Comparison of ENCODE assay signal across 26 cellular contexts in genomic region chr20:3281437-3281836, GRCh38. TPM values are rescaled to one million over a fixed set of nuclear protein-coding genes. Genes with fewer than 3 reads are reported as not detected.
DNase-seq lines count a peak whose midpoint lies in the region; ATAC-seq, FAIRE-seq and TF ChIP-seq lines count a peak whose summit lies in the region.
"Had no signal": no experiment of that assay in that cellular context is flagged by ENCODE, and none has a peak within 500 bp of the region (broad histone marks: within the 10 kb centered on the region; RNA-seq: fewer than 3 reads in every experiment).

No MANE protein-coding gene starts in this region.

- no peaks in the 10 kb centered on the region for H3K27me3 ChIP-seq in CD4-positive, CD25-positive, alpha-beta regulatory T cell (ENCODE audit: control insufficient read depth, insufficient read depth, low read length)
- no peaks in the 10 kb centered on the region for H3K27me3 ChIP-seq in bronchial epithelial cell (ENCODE audit: control insufficient read depth, insufficient read depth, low read length)
- H3K27me3 ChIP-seq in thyroid gland = no peaks in the 10 kb centered on the region
- H3K27me3 ChIP-seq in mesendoderm (ENCODE audit: insufficient read depth, low read length, poor library complexity) = no peaks in the 10 kb centered on the region
- H3K27me3 ChIP-seq: BE2C; BLaER1 treated with 17β-estradiol and CSF1 and Interleukin-3, amounts not matched to agents 10 nM and 100 nM had no signal

- no peak overlapping the region for H2BK15ac ChIP-seq in mesendoderm (replicated peaks; ENCODE audit: low read depth)

- H3K18ac ChIP-seq in mesendoderm (ENCODE audit: low read length) = no peak overlapping the region

- no peaks in the 10 kb centered on the region for H3K9me3 Mint-ChIP-seq in activated CD8-positive, alpha-beta T cell treated with anti-CD3 and anti-CD28 coated beads for 36 hours
- H3K9me3 Mint-ChIP-seq in activated CD8-positive, alpha-beta T cell treated with anti-CD3 and anti-CD28 coated beads, Interleukin-2, amount 10 ng/mL, durations not matched to agents 7 days and 5 days (ENCODE audit: insufficient read depth) = no peaks in the 10 kb centered on the region
- H3K9me3 Mint-ChIP-seq in CD4-positive, CD25-positive, alpha-beta regulatory T cell = no peaks in the 10 kb centered on the region
- H3K9me3 Mint-ChIP-seq: CD14-positive monocyte; CD4-positive, alpha-beta memory T cell; HFFc6 had no signal

- H3K9ac ChIP-seq in mesendoderm (ENCODE audit: low read length) = no peak overlapping the region
- H3K9ac ChIP-seq: BLaER1 treated with 17β-estradiol and CSF1 and Interleukin-3, amounts not matched to agents 10 nM and 100 nM had no signal

- H3K79me1 ChIP-seq in mesendoderm (ENCODE audit: low read length) = no peaks in the 10 kb centered on the region

- H3K4me3 ChIP-seq in CD4-positive, CD25-positive, alpha-beta regulatory T cell (ENCODE audit: low read depth, low read length) = no peak overlapping the region
- H3K4me3 ChIP-seq in bronchial epithelial cell (ENCODE audit: low read depth, low read length) (no peak overlapping the region), thyroid gland (replicated peaks in 1 of 3) (no peak overlapping the region), mesendoderm (ENCODE audit: low read length) (no peak overlapping the region)
- H3K4me3 ChIP-seq: A549; BLaER1 treated with 17β-estradiol and CSF1 and Interleukin-3, amounts not matched to agents 10 nM and 100 nM; HAP-1 had no signal

- no peak overlapping the region for H4K8ac ChIP-seq in mesendoderm (ENCODE audit: low read depth, low read length)

- POLR2A ChIA-PET in activated CD8-positive, alpha-beta T cell treated with anti-CD3 and anti-CD28 coated beads for 36 hours (lab: Charles Lee) = no interaction called here
- POLR2A ChIA-PET in activated CD8-positive, alpha-beta T cell treated with anti-CD3 and anti-CD28 coated beads, Interleukin-2, amount 10 ng/mL, durations not matched to agents 7 days and 5 days (lab: Charles Lee) = no interaction called here

- TF ChIP-seq POLR2A in thyroid gland (IDR thresholded peaks at IDR 0.05) = no peak

- intact Hi-C loops in activated CD8-positive, alpha-beta T cell treated with anti-CD3 and anti-CD28 coated beads for 36 hours (cut with micrococcal nuclease) = no loop called here
- intact Hi-C loops in thyroid gland (cut with DNase I) = no loop called here

- CTCF ChIA-PET in activated CD8-positive, alpha-beta T cell treated with anti-CD3 and anti-CD28 coated beads for 36 hours (lab: Charles Lee) = interaction anchor here (1.0 to 1.5 kb wide), 3 partner anchors 10 to 35 kb away, joined by 3 to 4 read pairs (median 3); no protein-coding TSS in a partner anchor
- CTCF ChIA-PET in activated CD8-positive, alpha-beta T cell treated with anti-CD3 and anti-CD28 coated beads, Interleukin-2, amount 10 ng/mL, durations not matched to agents 7 days and 5 days (lab: Charles Lee) = interaction anchor here (0.6 kb wide), 1 partner anchor 23 kb away, joined by 3 read pairs; no protein-coding TSS in a partner anchor

- H3K79me2 ChIP-seq in mesendoderm (ENCODE audit: control insufficient read depth, insufficient read depth, low read length) = no peaks in the 10 kb centered on the region

- no peak overlapping the region for H2AK5ac ChIP-seq in mesendoderm (ENCODE audit: low read length)

- H3K4me2 ChIP-seq in mesendoderm (ENCODE audit: low read length) = no peak overlapping the region
- H3K4me2 ChIP-seq: A549; BLaER1 treated with 17β-estradiol and CSF1 and Interleukin-3, amounts not matched to agents 10 nM and 100 nM had no signal

- H3K4me1 ChIP-seq in CD4-positive, CD25-positive, alpha-beta regulatory T cell (ENCODE audit: control insufficient read depth, insufficient read depth, low read length, poor library complexity, severe bottlenecking) = no peaks in the 10 kb centered on the region
- H3K4me1 ChIP-seq in thyroid gland (peaks cover 16 to 30% of the 10 kb centered on the region in 2 donors), mesendoderm (ENCODE audit: control insufficient read depth, low read depth, low read length) (peaks cover 2% of the 10 kb centered on the region)
- H3K4me1 ChIP-seq: A549, HAP-1 had no signal

- no peak for DNase-seq in activated CD8-positive, alpha-beta T cell treated with anti-CD3 and anti-CD28 coated beads for 36 hours
- DNase-seq in activated CD8-positive, alpha-beta T cell treated with anti-CD3 and anti-CD28 coated beads, Interleukin-2, amount 10 ng/mL, durations not matched to agents 7 days and 5 days = no peak
- no peak for DNase-seq in CD4-positive, CD25-positive, alpha-beta regulatory T cell
- DNase-seq in bronchial epithelial cell (ENCODE audit: low read depth) = no peak
- no peak for DNase-seq in thyroid gland
- no peak for DNase-seq in mesendoderm
- no peak for DNase-seq in NCI-H524 treated with DMSO at 0.1 percent for 48 hours (lab: John Stamatoyannopoulos, UW)
- DNase-seq: 8988T; ACHN; AML-193; BE2C; Calu3; CD4-positive, alpha-beta memory T cell; COR-L47; DMS53; DMS79 treated with DMSO at 0.1 percent for 48 hours; GF-D8; GOT3; HFFc6 had no signal

- H4K5ac ChIP-seq in mesendoderm (ENCODE audit: low read length) = no peak overlapping the region

- no peak overlapping the region for H2BK120ac ChIP-seq in mesendoderm (ENCODE audit: low read depth, low read length)

- peaks cover 4% of the 10 kb centered on the region for H3K4me1 Mint-ChIP-seq in activated CD8-positive, alpha-beta T cell treated with anti-CD3 and anti-CD28 coated beads for 36 hours (ENCODE audit: low read depth)
- no peaks in the 10 kb centered on the region for H3K4me1 Mint-ChIP-seq in activated CD8-positive, alpha-beta T cell treated with anti-CD3 and anti-CD28 coated beads, Interleukin-2, amount 10 ng/mL, durations not matched to agents 7 days and 5 days (ENCODE audit: low read depth)
- H3K4me1 Mint-ChIP-seq in CD4-positive, CD25-positive, alpha-beta regulatory T cell = peaks cover 0 to 3% (median 0%) of the 10 kb centered on the region in 4 donors
- H3K4me1 Mint-ChIP-seq: CD14-positive monocyte; CD4-positive, alpha-beta memory T cell had no signal

- H3K27ac ChIP-seq in CD4-positive, CD25-positive, alpha-beta regulatory T cell (ENCODE audit: insufficient read depth, low read length, poor library complexity, severe bottlenecking) = no peak overlapping the region
- H3K27ac ChIP-seq in thyroid gland = peak overlapping the region; percentile 85 to 91 (median 87)
- no peak overlapping the region for H3K27ac ChIP-seq in mesendoderm (ENCODE audit: low read depth, low read length)
- H3K27ac ChIP-seq: A549; BLaER1 treated with 17β-estradiol and CSF1 and Interleukin-3, amounts not matched to agents 10 nM and 100 nM had no signal

- no peak overlapping the region for H3K4me3 Mint-ChIP-seq in activated CD8-positive, alpha-beta T cell treated with anti-CD3 and anti-CD28 coated beads for 36 hours
- no peak overlapping the region for H3K4me3 Mint-ChIP-seq in activated CD8-positive, alpha-beta T cell treated with anti-CD3 and anti-CD28 coated beads, Interleukin-2, amount 10 ng/mL, durations not matched to agents 7 days and 5 days
- H3K4me3 Mint-ChIP-seq in CD4-positive, CD25-positive, alpha-beta regulatory T cell = no peak overlapping the region
- H3K4me3 Mint-ChIP-seq: CD14-positive monocyte; CD4-positive, alpha-beta memory T cell; HFFc6 had no signal

- ATAC-seq in activated CD8-positive, alpha-beta T cell treated with anti-CD3 and anti-CD28 coated beads for 36 hours = peak; percentile 56
- ATAC-seq in activated CD8-positive, alpha-beta T cell treated with anti-CD3 and anti-CD28 coated beads, Interleukin-2, amount 10 ng/mL, durations not matched to agents 7 days and 5 days = no peak
- ATAC-seq in CD4-positive, CD25-positive, alpha-beta regulatory T cell (ENCODE audit: low read depth in 2 of 2) = no peak
- ATAC-seq: A549 had no signal

- no peak overlapping the region for H3K27ac Mint-ChIP-seq in activated CD8-positive, alpha-beta T cell treated with anti-CD3 and anti-CD28 coated beads for 36 hours
- H3K27ac Mint-ChIP-seq in activated CD8-positive, alpha-beta T cell treated with anti-CD3 and anti-CD28 coated beads, Interleukin-2, amount 10 ng/mL, durations not matched to agents 7 days and 5 days = no peak overlapping the region
- H3K27ac Mint-ChIP-seq in CD4-positive, CD25-positive, alpha-beta regulatory T cell = peak overlapping the region in 2 of 3 donors; percentile 61 to 74
- H3K27ac Mint-ChIP-seq: HFFc6 had no signal

- no peaks in the 10 kb centered on the region for H3K9me3 ChIP-seq in CD4-positive, CD25-positive, alpha-beta regulatory T cell (ENCODE audit: control insufficient read depth in 2 of 2, low read length in 2 of 2)
- H3K9me3 ChIP-seq in thyroid gland = no peaks in the 10 kb centered on the region
- H3K9me3 ChIP-seq: A549; BE2C; BLaER1 treated with 17β-estradiol and CSF1 and Interleukin-3, amounts not matched to agents 10 nM and 100 nM; HAP-1 had no signal

- no peak overlapping the region for H3K23ac ChIP-seq in mesendoderm (ENCODE audit: low read length)

- peaks cover 27% of the 10 kb centered on the region for H3K36me3 ChIP-seq in CD4-positive, CD25-positive, alpha-beta regulatory T cell (ENCODE audit: control insufficient read depth, insufficient read depth, low read length)
- H3K36me3 ChIP-seq in bronchial epithelial cell (ENCODE audit: control insufficient read depth, insufficient read depth, low read length) (peaks cover 33% of the 10 kb centered on the region), thyroid gland (peaks cover 17 to 26% of the 10 kb centered on the region in 2 donors), mesendoderm (ENCODE audit: control insufficient read depth, insufficient read depth, low read length) (no peaks in the 10 kb centered on the region)

- peak; percentile 58 for FAIRE-seq in bronchial epithelial cell (lab: Jason Lieb, UNC)
- FAIRE-seq: A549, GM12891, GM18507, H54 had no signal

- H3K56ac ChIP-seq in mesendoderm (ENCODE audit: low read length) = no peak overlapping the region

- H2BK5ac ChIP-seq in mesendoderm (ENCODE audit: low read length) = no peak overlapping the region

- no peak for TF ChIP-seq CTCF in activated CD8-positive, alpha-beta T cell treated with anti-CD3 and anti-CD28 coated beads for 36 hours (IDR thresholded peaks at IDR 0.05)
- no peak for TF ChIP-seq CTCF in bronchial epithelial cell (IDR thresholded peaks at IDR 0.05; ENCODE audit: insufficient read depth, low read length, severe bottlenecking)
- no peak for TF ChIP-seq CTCF in thyroid gland (IDR thresholded peaks at IDR 0.05)

- H3K36me3 Mint-ChIP-seq in activated CD8-positive, alpha-beta T cell treated with anti-CD3 and anti-CD28 coated beads for 36 hours (ENCODE audit: low read depth) = no peaks in the 10 kb centered on the region
- no peaks in the 10 kb centered on the region for H3K36me3 Mint-ChIP-seq in activated CD8-positive, alpha-beta T cell treated with anti-CD3 and anti-CD28 coated beads, Interleukin-2, amount 10 ng/mL, durations not matched to agents 7 days and 5 days (ENCODE audit: low read depth)
- peaks cover 27% of the 10 kb centered on the region for H3K36me3 Mint-ChIP-seq in CD4-positive, CD25-positive, alpha-beta regulatory T cell

- H3K4ac ChIP-seq in mesendoderm (ENCODE audit: low read depth, low read length) = no peak overlapping the region

- H3K27me3 Mint-ChIP-seq in activated CD8-positive, alpha-beta T cell treated with anti-CD3 and anti-CD28 coated beads for 36 hours = no peaks in the 10 kb centered on the region
- no peaks in the 10 kb centered on the region for H3K27me3 Mint-ChIP-seq in activated CD8-positive, alpha-beta T cell treated with anti-CD3 and anti-CD28 coated beads, Interleukin-2, amount 10 ng/mL, durations not matched to agents 7 days and 5 days (ENCODE audit: low read depth)
- no peaks in the 10 kb centered on the region for H3K27me3 Mint-ChIP-seq in CD4-positive, CD25-positive, alpha-beta regulatory T cell
- H3K27me3 Mint-ChIP-seq: CD4-positive, alpha-beta memory T cell had no signal

RNA-seq across cellular contexts. Expression of gene SLC4A11, which starts 42.4 kb away (rescaled TPM):
- 1 to 10 TPM; 1.8 to 2.8 TPM for total RNA-seq in activated CD8-positive, alpha-beta T cell treated with anti-CD3 and anti-CD28 coated beads for 36 hours
- 1 to 10 TPM; 1.6 to 2.8 TPM for total RNA-seq in activated CD8-positive, alpha-beta T cell treated with anti-CD3 and anti-CD28 coated beads, Interleukin-2, amount 10 ng/mL, durations not matched to agents 7 days and 5 days
- 0.52 TPM for total RNA-seq in CD4-positive, CD25-positive, alpha-beta regulatory T cell
- under 1 TPM in 1 of 4 donors, not detected in 3; 0.51 TPM for polyA plus RNA-seq in CD4-positive, CD25-positive, alpha-beta regulatory T cell
- 3.2 and 5.1 TPM in 2 replicates for total RNA-seq in bronchial epithelial cell
- 100 to 1,000 TPM in 2 of 4 donors, 10 to 100 TPM in 2; 26.3 to 133 (median 85.8) TPM for total RNA-seq in thyroid gland
- polyA plus RNA-seq in mesendoderm (2013, experiment 1 of 2) = 5.1 TPM
- 5.1 TPM for polyA plus RNA-seq in mesendoderm (2013, experiment 2 of 2)

Comparison
In these comparisons a context has a peak if more than half of its experiments do, and no peak if none do; other contexts are left out.
1. H3K27ac Mint-ChIP-seq: peak in CD4-positive, CD25-positive, alpha-beta regulatory T cell (2 of 3); none in activated CD8-positive, alpha-beta T cell treated with anti-CD3 and anti-CD28 coated beads for 36 hours (single experiment) and activated CD8-positive, alpha-beta T cell treated with anti-CD3 and anti-CD28 coated beads, Interleukin-2, amount 10 ng/mL, durations not matched to agents 7 days and 5 days (single experiment).
2. H3K27ac ChIP-seq: peak in thyroid gland (3 of 3); none in CD4-positive, CD25-positive, alpha-beta regulatory T cell (single experiment) and mesendoderm (single experiment).